Comparison of ENCODE assay signal across 8 cellular contexts in the genomic region with DNA sequence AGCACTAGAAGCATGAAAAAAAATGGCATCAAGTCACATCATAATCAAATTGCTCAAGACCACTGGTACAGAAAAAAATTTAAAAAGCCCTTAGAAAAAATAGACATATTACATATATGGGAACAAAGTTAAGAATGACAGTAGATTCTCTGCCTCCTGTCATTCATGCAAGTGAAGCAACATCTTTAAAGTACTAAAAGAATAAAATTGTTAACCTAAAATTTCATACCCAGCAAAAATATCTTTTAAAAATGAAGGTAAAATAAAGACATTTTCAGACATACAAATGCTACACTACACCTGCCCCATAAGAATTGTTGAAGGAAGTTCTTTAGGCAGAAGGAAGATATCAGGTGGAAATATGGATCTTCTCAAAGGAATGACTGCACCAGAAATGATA. TPM values are rescaled to one million over a fixed set of nuclear protein-coding genes. Genes with fewer than 3 reads are reported as not detected.
"Had no signal": no experiment of that assay in that cellular context is flagged by ENCODE, and none has a peak within 500 bp of the region (broad histone marks: within the 10 kb centered on the region; RNA-seq: fewer than 3 reads in every experiment).

No MANE protein-coding gene starts in this region.

- H3K27ac ChIP-seq: HL-60, KMS-11 had no signal

- H3K9ac ChIP-seq: KMS-11 had no signal

- H3K4me2 ChIP-seq: KMS-11 had no signal

- H3K27ac Mint-ChIP-seq: IgD-negative memory B cell had no signal

- ATAC-seq: HepG2 had no signal

- H3K4me3 Mint-ChIP-seq: IgD-negative memory B cell had no signal

- H3K4me1 Mint-ChIP-seq: IgD-negative memory B cell had no signal

- DNase-seq: IMR-90, KBM-7, KG1 had no signal

- FAIRE-seq: HepG2, HTR-8/SVneo had no signal

RNA-seq across cellular contexts. Expression of gene THSD4, which starts 55.9 kb away (rescaled TPM):
- polyA plus RNA-seq: IgD-negative memory B cell had no signal
